In genomic region chrX:48472851-48473717, GRCh38 we compare ENCODE assay signal across 1 cellular context.
TF ChIP-seq lines count a peak whose summit lies in the region.

No MANE protein-coding gene starts in this region.

TF ChIP-seq in HepG2, 621 proteins besides CTCF, POLR2A, EP300 and RAD21:
- TF ChIP-seq ZNF282 (IDR thresholded peaks at IDR 0.05; ENCODE audit: partially characterized antibody) (no peak), CEBPB (IDR thresholded peaks at IDR 0.05; ENCODE audit: borderline replicate concordance, low read depth, low read length) (peak; percentile 49), DPF2 (CRISPR knock-in tag; IDR thresholded peaks at IDR 0.05; ENCODE audit: borderline replicate concordance, low read depth) (no peak), CEBPG (CRISPR knock-in tag; IDR thresholded peaks at IDR 0.05) (0 out of 2 replicates have a peak, but pooled peaks have one; percentile 7), WIZ (CRISPR knock-in tag; IDR thresholded peaks at IDR 0.05) (no peak), THAP9 (CRISPR knock-in tag; IDR thresholded peaks at IDR 0.05; ENCODE audit: borderline replicate concordance) (no peak), RBM22 (optimal IDR thresholded peaks at IDR 0.05; ENCODE audit: low read length) (no peak), SRSF9 (IDR thresholded peaks at IDR 0.05; ENCODE audit: borderline replicate concordance, insufficient read depth, low read depth, low read length, poor library complexity, severe bottlenecking) (no peak), RERE (CRISPR knock-in tag; IDR thresholded peaks at IDR 0.05; ENCODE audit: low read depth) (no peak)
- TF ChIP-seq, protein P1, sequence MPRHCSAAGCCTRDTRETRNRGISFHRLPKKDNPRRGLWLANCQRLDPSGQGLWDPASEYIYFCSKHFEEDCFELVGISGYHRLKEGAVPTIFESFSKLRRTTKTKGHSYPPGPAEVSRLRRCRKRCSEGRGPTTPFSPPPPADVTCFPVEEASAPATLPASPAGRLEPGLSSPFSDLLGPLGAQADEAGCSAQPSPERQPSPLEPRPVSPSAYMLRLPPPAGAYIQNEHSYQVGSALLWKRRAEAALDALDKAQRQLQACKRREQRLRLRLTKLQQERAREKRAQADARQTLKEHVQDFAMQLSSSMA (CRISPR knock-in tag; IDR thresholded peaks at IDR 0.05) = no peak
